15 cellular contexts compared by ENCODE assay signal in the genomic region with DNA sequence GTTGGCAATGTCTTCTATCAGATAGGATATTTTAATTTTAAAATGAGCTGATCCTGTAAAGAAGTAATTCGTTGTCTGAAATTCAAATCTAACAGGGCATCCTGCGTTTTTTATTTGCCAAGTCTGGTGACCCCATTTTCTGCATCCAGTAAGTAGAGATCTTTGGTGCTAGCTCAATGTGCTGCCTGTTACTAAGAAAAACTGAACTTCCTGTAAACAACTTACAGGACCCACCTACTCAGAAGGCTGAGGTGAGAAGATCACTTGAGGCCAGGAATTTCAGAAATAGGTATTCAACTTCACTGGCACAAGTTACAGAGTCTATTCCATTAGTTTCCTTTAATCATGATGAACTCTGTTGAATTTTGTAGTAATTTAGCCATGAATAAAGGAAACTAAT. TPM values are rescaled to one million over a fixed set of nuclear protein-coding genes. Genes with fewer than 3 reads are reported as not detected.
DNase-seq lines count a peak whose midpoint lies in the region; TF ChIP-seq lines count a peak whose summit lies in the region.
"Had no signal": no experiment of that assay in that cellular context is flagged by ENCODE, and none has a peak within 500 bp of the region (broad histone marks: within the 10 kb centered on the region; RNA-seq: fewer than 3 reads in every experiment).

No MANE protein-coding gene starts in this region.

- no peaks in the 10 kb centered on the region for H3K27me3 ChIP-seq in CD8-positive, alpha-beta memory T cell (ENCODE audit: insufficient read depth, low read length, poor library complexity, severe bottlenecking)
- no peaks in the 10 kb centered on the region for H3K27me3 ChIP-seq in muscle layer of duodenum (ENCODE audit: low read depth, low read length)
- H3K27me3 ChIP-seq: gastrocnemius medialis, Peyer's patch, tibial artery had no signal

- TF ChIP-seq CTCF in chondrocyte (IDR thresholded peaks at IDR 0.05): no peak

- CTCF ChIA-PET in CD8-positive, alpha-beta memory T cell (lab: Charles Lee): no interaction called here

- H3K4me1 ChIP-seq in CD8-positive, alpha-beta memory T cell (ENCODE audit: insufficient read depth, low read length): peaks cover 54% of the 10 kb centered on the region
- H3K4me1 ChIP-seq in muscle layer of duodenum (ENCODE audit: control insufficient read depth in 1 of 2, insufficient read depth in 2 of 2, low read length in 2 of 2): peaks cover 12 to 43% of the 10 kb centered on the region in 2 donors

- peak overlapping the region; percentile 81 for H3K27ac Mint-ChIP-seq in activated CD4-positive, alpha-beta T cell treated with anti-CD3 and anti-CD28 coated beads, Interleukin-2, amount 10 ng/mL, durations not matched to agents 24 days and 14 days
- peak overlapping the region; percentile 58 to 100 (median 92) for H3K27ac Mint-ChIP-seq in CD8-positive, alpha-beta memory T cell
- H3K27ac Mint-ChIP-seq in activated T-helper 1 cell treated with anti-CD3 and anti-CD28 coated beads, Interleukin-12 subunit alpha, Interleukin-12 subunit beta, Interleukin-2, Interleukin-4 antibody, amounts not matched to agents 30 ng/mL and 10 ng/mL and 1 ng/mL, durations not matched to agents 14 hours and 24 hours and 36 hours: peak overlapping the region; percentile 79
- no peak overlapping the region for H3K27ac Mint-ChIP-seq in chondrocyte (ENCODE audit: unreplicated experiment)

- H3K9me3 Mint-ChIP-seq in activated CD4-positive, alpha-beta T cell treated with anti-CD3 and anti-CD28 coated beads, Interleukin-2, amount 10 ng/mL, durations not matched to agents 24 days and 14 days: no peaks in the 10 kb centered on the region
- no peaks in the 10 kb centered on the region for H3K9me3 Mint-ChIP-seq in CD8-positive, alpha-beta memory T cell
- no peaks in the 10 kb centered on the region for H3K9me3 Mint-ChIP-seq in activated T-helper 1 cell treated with anti-CD3 and anti-CD28 coated beads, Interleukin-12 subunit alpha, Interleukin-12 subunit beta, Interleukin-2, Interleukin-4 antibody, amounts not matched to agents 30 ng/mL and 10 ng/mL and 1 ng/mL, durations not matched to agents 14 hours and 24 hours and 36 hours
- H3K9me3 Mint-ChIP-seq in chondrocyte (ENCODE audit: low read depth): no peaks in the 10 kb centered on the region

- H3K4me3 ChIP-seq in CD8-positive, alpha-beta memory T cell (ENCODE audit: low read length): no peak overlapping the region
- no peak overlapping the region for H3K4me3 ChIP-seq in muscle layer of duodenum (ENCODE audit: low read depth in 1 of 2, low read length in 2 of 2)
- H3K4me3 ChIP-seq: gastrocnemius medialis, Peyer's patch, tibial artery had no signal

- peaks cover 47% of the 10 kb centered on the region for H3K4me1 Mint-ChIP-seq in activated CD4-positive, alpha-beta T cell treated with anti-CD3 and anti-CD28 coated beads, Interleukin-2, amount 10 ng/mL, durations not matched to agents 24 days and 14 days
- H3K4me1 Mint-ChIP-seq in CD8-positive, alpha-beta memory T cell: peaks cover 75 to 94% (median 91%) of the 10 kb centered on the region in 3 donors
- peaks cover 76% of the 10 kb centered on the region for H3K4me1 Mint-ChIP-seq in activated T-helper 1 cell treated with anti-CD3 and anti-CD28 coated beads, Interleukin-12 subunit alpha, Interleukin-12 subunit beta, Interleukin-2, Interleukin-4 antibody, amounts not matched to agents 30 ng/mL and 10 ng/mL and 1 ng/mL, durations not matched to agents 14 hours and 24 hours and 36 hours (ENCODE audit: low read depth)
- peaks cover 61% of the 10 kb centered on the region for H3K4me1 Mint-ChIP-seq in chondrocyte (ENCODE audit: low read depth)

- H3K27ac ChIP-seq in CD8-positive, alpha-beta memory T cell (ENCODE audit: low read depth, low read length): peak overlapping the region; percentile 10
- peak overlapping the region; percentile 39 for H3K27ac ChIP-seq in muscle layer of duodenum (ENCODE audit: low read length)
- H3K27ac ChIP-seq: tibial artery had no signal

- H3K9me3 ChIP-seq in CD8-positive, alpha-beta memory T cell (ENCODE audit: low read length): no peaks in the 10 kb centered on the region
- H3K9me3 ChIP-seq in muscle layer of duodenum (ENCODE audit: control insufficient read depth in 1 of 2, low read length in 2 of 2): no peaks in the 10 kb centered on the region
- H3K9me3 ChIP-seq: gastrocnemius medialis, Peyer's patch, tibial artery had no signal

- H3K4me3 Mint-ChIP-seq in activated CD4-positive, alpha-beta T cell treated with anti-CD3 and anti-CD28 coated beads, Interleukin-2, amount 10 ng/mL, durations not matched to agents 24 days and 14 days: peak overlapping the region; percentile 78
- H3K4me3 Mint-ChIP-seq in CD8-positive, alpha-beta memory T cell: peak overlapping the region; percentile 28 to 69 (median 56)
- H3K4me3 Mint-ChIP-seq in activated T-helper 1 cell treated with anti-CD3 and anti-CD28 coated beads, Interleukin-12 subunit alpha, Interleukin-12 subunit beta, Interleukin-2, Interleukin-4 antibody, amounts not matched to agents 30 ng/mL and 10 ng/mL and 1 ng/mL, durations not matched to agents 14 hours and 24 hours and 36 hours: peak overlapping the region; percentile 69
- no peak overlapping the region for H3K4me3 Mint-ChIP-seq in chondrocyte (ENCODE audit: unreplicated experiment)

- POLR2A ChIA-PET in CD8-positive, alpha-beta memory T cell (lab: Charles Lee): no interaction called here

- intact Hi-C loops in activated CD4-positive, alpha-beta T cell treated with anti-CD3 and anti-CD28 coated beads, Interleukin-2, amount 10 ng/mL, durations not matched to agents 24 days and 14 days (cut with micrococcal nuclease): no loop called here
- intact Hi-C loops in activated T-helper 1 cell treated with anti-CD3 and anti-CD28 coated beads, Interleukin-12 subunit alpha, Interleukin-12 subunit beta, Interleukin-2, Interleukin-4 antibody, amounts not matched to agents 30 ng/mL and 10 ng/mL and 1 ng/mL, durations not matched to agents 14 hours and 24 hours and 36 hours (cut with micrococcal nuclease): loop anchor here (10.0 kb wide), 1 partner anchor 1768 kb away; a partner anchor contains a TSS

- DNase-seq in activated CD4-positive, alpha-beta T cell treated with anti-CD3 and anti-CD28 coated beads, Interleukin-2, amount 10 ng/mL, durations not matched to agents 24 days and 14 days: peak; percentile 61
- DNase-seq in activated CD4-positive, alpha-beta T cell treated with anti-CD3 and anti-CD28 coated beads for 1 hour: no peak
- peak in 2 of 5 donors; percentile 17 to 24 for DNase-seq in CD8-positive, alpha-beta memory T cell
- DNase-seq in activated T-helper 1 cell treated with anti-CD3 and anti-CD28 coated beads, Interleukin-12 subunit alpha, Interleukin-12 subunit beta, Interleukin-2, Interleukin-4 antibody, amounts not matched to agents 30 ng/mL and 10 ng/mL and 1 ng/mL, durations not matched to agents 14 hours and 24 hours and 36 hours (ENCODE audit: low spot score): no peak
- DNase-seq in mesenteric fat pad (ENCODE audit: low spot score) (no peak), chondrocyte (ENCODE audit: low spot score) (no peak), NCI-H1092 (lab: John Stamatoyannopoulos, UW) (no peak)
- DNase-seq: 8988T, erythroblast, gastrocnemius medialis, NCI-H1694, NCI-H82, Peyer's patch, tibial artery had no signal

- no peaks in the 10 kb centered on the region for H3K27me3 Mint-ChIP-seq in activated CD4-positive, alpha-beta T cell treated with anti-CD3 and anti-CD28 coated beads, Interleukin-2, amount 10 ng/mL, durations not matched to agents 24 days and 14 days
- H3K27me3 Mint-ChIP-seq in CD8-positive, alpha-beta memory T cell: no peaks in the 10 kb centered on the region
- H3K27me3 Mint-ChIP-seq in activated T-helper 1 cell treated with anti-CD3 and anti-CD28 coated beads, Interleukin-12 subunit alpha, Interleukin-12 subunit beta, Interleukin-2, Interleukin-4 antibody, amounts not matched to agents 30 ng/mL and 10 ng/mL and 1 ng/mL, durations not matched to agents 14 hours and 24 hours and 36 hours (ENCODE audit: insufficient read depth): no peaks in the 10 kb centered on the region
- H3K27me3 Mint-ChIP-seq in chondrocyte (ENCODE audit: low read depth): no peaks in the 10 kb centered on the region

- peaks cover 9% of the 10 kb centered on the region for H3K36me3 ChIP-seq in CD8-positive, alpha-beta memory T cell (ENCODE audit: insufficient read depth, low read length)
- peaks cover 6 to 10% of the 10 kb centered on the region in 2 donors for H3K36me3 ChIP-seq in muscle layer of duodenum (ENCODE audit: control insufficient read depth in 1 of 2, insufficient read depth in 2 of 2, low read length in 2 of 2)

- H3K36me3 Mint-ChIP-seq in activated CD4-positive, alpha-beta T cell treated with anti-CD3 and anti-CD28 coated beads, Interleukin-2, amount 10 ng/mL, durations not matched to agents 24 days and 14 days (ENCODE audit: low read depth): peaks cover 42% of the 10 kb centered on the region
- peaks cover 0 to 41% (median 2%) of the 10 kb centered on the region in 3 donors for H3K36me3 Mint-ChIP-seq in CD8-positive, alpha-beta memory T cell
- H3K36me3 Mint-ChIP-seq in activated T-helper 1 cell treated with anti-CD3 and anti-CD28 coated beads, Interleukin-12 subunit alpha, Interleukin-12 subunit beta, Interleukin-2, Interleukin-4 antibody, amounts not matched to agents 30 ng/mL and 10 ng/mL and 1 ng/mL, durations not matched to agents 14 hours and 24 hours and 36 hours (ENCODE audit: low read depth): peaks cover 28% of the 10 kb centered on the region
- H3K36me3 Mint-ChIP-seq in chondrocyte (ENCODE audit: low read depth): peaks cover 3% of the 10 kb centered on the region

RNA-seq across cellular contexts. Expression of a gene that starts 4.0 kb away (rescaled TPM):
- total RNA-seq in activated CD4-positive, alpha-beta T cell treated with anti-CD3 and anti-CD28 coated beads, Interleukin-2, amount 10 ng/mL, durations not matched to agents 24 days and 14 days: 36.5 and 36.8 TPM in 2 replicates
- 10 to 100 TPM; 39.6 to 42.2 TPM for total RNA-seq in CD8-positive, alpha-beta memory T cell
- polyA plus RNA-seq in CD8-positive, alpha-beta memory T cell: 85.9 TPM
- total RNA-seq in activated T-helper 1 cell treated with anti-CD3 and anti-CD28 coated beads, Interleukin-12 subunit alpha, Interleukin-12 subunit beta, Interleukin-2, Interleukin-4 antibody, amounts not matched to agents 30 ng/mL and 10 ng/mL and 1 ng/mL, durations not matched to agents 14 hours and 24 hours and 36 hours: 47.6 and 48.8 TPM in 2 replicates
- total RNA-seq in mesenteric fat pad: 21.5 TPM
- 15.9 to 22.8 TPM (median 18.0 TPM) in 3 replicates for total RNA-seq in chondrocyte
